In the genomic region with DNA sequence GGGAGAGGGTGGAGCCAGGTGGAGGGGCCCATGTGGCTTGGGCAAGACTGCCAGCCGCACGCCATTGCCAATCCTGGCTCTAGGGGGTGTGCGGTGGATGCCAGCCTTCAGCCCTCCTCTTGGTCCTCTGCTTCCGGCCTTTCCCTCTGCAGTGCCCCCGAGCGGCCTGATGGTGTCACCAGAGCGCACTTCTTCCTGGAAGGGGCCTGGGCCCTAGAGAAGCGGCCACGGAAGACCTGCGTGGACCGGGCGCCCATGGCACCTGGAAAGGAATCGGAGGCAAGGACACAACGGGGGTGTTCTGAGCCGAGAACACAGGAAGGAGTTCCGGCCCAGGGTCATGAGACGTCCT, we compare ENCODE assay signal across 1 cellular context.
A peak's percentile ranks its signal among the peaks of the same experiment; 100 is the strongest.
TF ChIP-seq lines count a peak whose summit lies in the region.

No MANE protein-coding gene starts in this region.

TF ChIP-seq in HepG2, 621 proteins besides CTCF, POLR2A, EP300 and RAD21 (continued from another document and continues in another):
- TF ChIP-seq, protein P1, sequence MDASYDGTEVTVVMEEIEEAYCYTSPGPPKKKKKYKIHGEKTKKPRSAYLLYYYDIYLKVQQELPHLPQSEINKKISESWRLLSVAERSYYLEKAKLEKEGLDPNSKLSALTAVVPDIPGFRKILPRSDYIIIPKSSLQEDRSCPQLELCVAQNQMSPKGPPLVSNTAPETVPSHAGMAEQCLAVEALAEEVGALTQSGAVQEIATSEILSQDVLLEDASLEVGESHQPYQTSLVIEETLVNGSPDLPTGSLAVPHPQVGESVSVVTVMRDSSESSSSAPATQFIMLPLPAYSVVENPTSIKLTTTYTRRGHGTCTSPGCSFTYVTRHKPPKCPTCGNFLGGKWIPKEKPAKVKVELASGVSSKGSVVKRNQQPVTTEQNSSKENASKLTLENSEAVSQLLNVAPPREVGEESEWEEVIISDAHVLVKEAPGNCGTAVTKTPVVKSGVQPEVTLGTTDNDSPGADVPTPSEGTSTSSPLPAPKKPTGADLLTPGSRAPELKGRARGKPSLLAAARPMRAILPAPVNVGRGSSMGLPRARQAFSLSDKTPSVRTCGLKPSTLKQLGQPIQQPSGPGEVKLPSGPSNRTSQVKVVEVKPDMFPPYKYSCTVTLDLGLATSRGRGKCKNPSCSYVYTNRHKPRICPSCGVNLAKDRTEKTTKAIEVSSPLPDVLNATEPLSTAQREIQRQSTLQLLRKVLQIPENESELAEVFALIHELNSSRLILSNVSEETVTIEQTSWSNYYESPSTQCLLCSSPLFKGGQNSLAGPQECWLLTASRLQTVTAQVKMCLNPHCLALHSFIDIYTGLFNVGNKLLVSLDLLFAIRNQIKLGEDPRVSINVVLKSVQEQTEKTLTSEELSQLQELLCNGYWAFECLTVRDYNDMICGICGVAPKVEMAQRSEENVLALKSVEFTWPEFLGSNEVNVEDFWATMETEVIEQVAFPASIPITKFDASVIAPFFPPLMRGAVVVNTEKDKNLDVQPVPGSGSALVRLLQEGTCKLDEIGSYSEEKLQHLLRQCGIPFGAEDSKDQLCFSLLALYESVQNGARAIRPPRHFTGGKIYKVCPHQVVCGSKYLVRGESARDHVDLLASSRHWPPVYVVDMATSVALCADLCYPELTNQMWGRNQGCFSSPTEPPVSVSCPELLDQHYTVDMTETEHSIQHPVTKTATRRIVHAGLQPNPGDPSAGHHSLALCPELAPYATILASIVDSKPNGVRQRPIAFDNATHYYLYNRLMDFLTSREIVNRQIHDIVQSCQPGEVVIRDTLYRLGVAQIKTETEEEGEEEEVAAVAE (CRISPR knock-in tag; IDR thresholded peaks at IDR 0.05; ENCODE audit: borderline replicate concordance), result peak; percentile 60; the same call in 1 of the 2 replicates
- 0 out of 2 replicates have a peak, but pooled peaks have one; percentile 29 for TF ChIP-seq HDAC2 (CRISPR knock-in tag; IDR thresholded peaks at IDR 0.05)
- TF ChIP-seq RXRA (CRISPR knock-in tag; IDR thresholded peaks at IDR 0.05), result peak; percentile 73; the same call in 1 of the 2 replicates
- TF ChIP-seq, protein P2, sequence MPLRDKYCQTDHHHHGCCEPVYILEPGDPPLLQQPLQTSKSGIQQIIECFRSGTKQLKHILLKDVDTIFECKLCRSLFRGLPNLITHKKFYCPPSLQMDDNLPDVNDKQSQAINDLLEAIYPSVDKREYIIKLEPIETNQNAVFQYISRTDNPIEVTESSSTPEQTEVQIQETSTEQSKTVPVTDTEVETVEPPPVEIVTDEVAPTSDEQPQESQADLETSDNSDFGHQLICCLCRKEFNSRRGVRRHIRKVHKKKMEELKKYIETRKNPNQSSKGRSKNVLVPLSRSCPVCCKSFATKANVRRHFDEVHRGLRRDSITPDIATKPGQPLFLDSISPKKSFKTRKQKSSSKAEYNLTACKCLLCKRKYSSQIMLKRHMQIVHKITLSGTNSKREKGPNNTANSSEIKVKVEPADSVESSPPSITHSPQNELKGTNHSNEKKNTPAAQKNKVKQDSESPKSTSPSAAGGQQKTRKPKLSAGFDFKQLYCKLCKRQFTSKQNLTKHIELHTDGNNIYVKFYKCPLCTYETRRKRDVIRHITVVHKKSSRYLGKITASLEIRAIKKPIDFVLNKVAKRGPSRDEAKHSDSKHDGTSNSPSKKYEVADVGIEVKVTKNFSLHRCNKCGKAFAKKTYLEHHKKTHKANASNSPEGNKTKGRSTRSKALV (CRISPR knock-in tag; IDR thresholded peaks at IDR 0.05), result no peak
- TF ChIP-seq HOXA3 (CRISPR knock-in tag; IDR thresholded peaks at IDR 0.05), result peak; percentile 13; the same call in 1 of the 2 replicates
- TF ChIP-seq FOXA3 (CRISPR knock-in tag; IDR thresholded peaks at IDR 0.05), result peak; percentile 34
- 0 out of 2 replicates have a peak, but pooled peaks have one; percentile 66 for TF ChIP-seq KDM3A (CRISPR knock-in tag; IDR thresholded peaks at IDR 0.05; ENCODE audit: low read depth)
- no peak for TF ChIP-seq GZF1 (CRISPR knock-in tag; IDR thresholded peaks at IDR 0.05)
- TF ChIP-seq, protein P3, sequence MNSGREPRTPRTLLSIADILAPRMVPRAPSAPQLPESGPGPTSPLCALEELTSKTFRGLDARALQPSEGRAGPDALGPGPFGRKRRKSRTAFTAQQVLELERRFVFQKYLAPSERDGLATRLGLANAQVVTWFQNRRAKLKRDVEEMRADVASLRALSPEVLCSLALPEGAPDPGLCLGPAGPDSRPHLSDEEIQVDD (CRISPR knock-in tag; IDR thresholded peaks at IDR 0.05; ENCODE audit: borderline replicate concordance), result peak; percentile 35; the same call in 1 of the 2 replicates
- no peak; the same call in 1 of the 2 replicates for TF ChIP-seq FOSL2 (CRISPR knock-in tag; IDR thresholded peaks at IDR 0.05)
- TF ChIP-seq ZNF383 (CRISPR knock-in tag; IDR thresholded peaks at IDR 0.05; ENCODE audit: borderline replicate concordance), result peak; percentile 58; the same call in 1 of the 2 replicates
- TF ChIP-seq, protein P4, sequence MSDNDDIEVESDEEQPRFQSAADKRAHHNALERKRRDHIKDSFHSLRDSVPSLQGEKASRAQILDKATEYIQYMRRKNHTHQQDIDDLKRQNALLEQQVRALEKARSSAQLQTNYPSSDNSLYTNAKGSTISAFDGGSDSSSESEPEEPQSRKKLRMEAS (IDR thresholded peaks at IDR 0.05), result 0 out of 2 replicates have a peak, but pooled peaks have one; percentile 24
- TF ChIP-seq, protein P5, sequence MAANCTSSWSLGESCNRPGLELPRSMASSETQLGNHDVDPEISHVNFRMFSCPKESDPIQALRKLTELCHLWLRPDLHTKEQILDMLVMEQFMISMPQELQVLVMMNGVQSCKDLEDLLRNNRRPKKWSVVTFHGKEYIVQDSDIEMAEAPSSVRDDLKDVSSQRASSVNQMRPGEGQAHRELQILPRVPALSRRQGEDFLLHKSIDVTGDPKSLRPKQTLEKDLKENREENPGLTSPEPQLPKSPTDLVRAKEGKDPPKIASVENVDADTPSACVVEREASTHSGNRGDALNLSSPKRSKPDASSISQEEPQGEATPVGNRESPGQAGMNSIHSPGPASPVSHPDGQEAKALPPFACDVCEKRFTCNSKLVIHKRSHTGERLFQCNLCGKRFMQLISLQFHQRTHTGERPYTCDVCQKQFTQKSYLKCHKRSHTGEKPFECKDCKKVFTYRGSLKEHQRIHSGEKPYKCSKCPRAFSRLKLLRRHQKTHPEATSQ (CRISPR knock-in tag; IDR thresholded peaks at IDR 0.05; ENCODE audit: borderline replicate concordance), result 0 out of 2 replicates have a peak, but pooled peaks have one; percentile 35
- TF ChIP-seq HDAC1 (CRISPR knock-in tag; IDR thresholded peaks at IDR 0.05), result peak; percentile 32; the same call in 1 of the 2 replicates
- TF ChIP-seq, protein P6, sequence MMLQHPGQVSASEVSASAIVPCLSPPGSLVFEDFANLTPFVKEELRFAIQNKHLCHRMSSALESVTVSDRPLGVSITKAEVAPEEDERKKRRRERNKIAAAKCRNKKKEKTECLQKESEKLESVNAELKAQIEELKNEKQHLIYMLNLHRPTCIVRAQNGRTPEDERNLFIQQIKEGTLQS (CRISPR knock-in tag; IDR thresholded peaks at IDR 0.05), result no peak
- peak; percentile 53; the same call in 1 of the 2 replicates for TF ChIP-seq ZNF331 (CRISPR knock-in tag; IDR thresholded peaks at IDR 0.05)
- 0 out of 2 replicates have a peak, but pooled peaks have one; percentile 40 for TF ChIP-seq DNMT1 (CRISPR knock-in tag; IDR thresholded peaks at IDR 0.05)
- TF ChIP-seq ZNF407 (CRISPR knock-in tag; IDR thresholded peaks at IDR 0.05; ENCODE audit: not compliant biosample characterization), result peak; percentile 25
- TF ChIP-seq PATZ1 (CRISPR knock-in tag; IDR thresholded peaks at IDR 0.05), result peak; percentile 40; the same call in 1 of the 2 replicates
- TF ChIP-seq ZNF572 (CRISPR knock-in tag; IDR thresholded peaks at IDR 0.05), result peak; percentile 55; the same call in 1 of the 2 replicates
- TF ChIP-seq, protein P7, sequence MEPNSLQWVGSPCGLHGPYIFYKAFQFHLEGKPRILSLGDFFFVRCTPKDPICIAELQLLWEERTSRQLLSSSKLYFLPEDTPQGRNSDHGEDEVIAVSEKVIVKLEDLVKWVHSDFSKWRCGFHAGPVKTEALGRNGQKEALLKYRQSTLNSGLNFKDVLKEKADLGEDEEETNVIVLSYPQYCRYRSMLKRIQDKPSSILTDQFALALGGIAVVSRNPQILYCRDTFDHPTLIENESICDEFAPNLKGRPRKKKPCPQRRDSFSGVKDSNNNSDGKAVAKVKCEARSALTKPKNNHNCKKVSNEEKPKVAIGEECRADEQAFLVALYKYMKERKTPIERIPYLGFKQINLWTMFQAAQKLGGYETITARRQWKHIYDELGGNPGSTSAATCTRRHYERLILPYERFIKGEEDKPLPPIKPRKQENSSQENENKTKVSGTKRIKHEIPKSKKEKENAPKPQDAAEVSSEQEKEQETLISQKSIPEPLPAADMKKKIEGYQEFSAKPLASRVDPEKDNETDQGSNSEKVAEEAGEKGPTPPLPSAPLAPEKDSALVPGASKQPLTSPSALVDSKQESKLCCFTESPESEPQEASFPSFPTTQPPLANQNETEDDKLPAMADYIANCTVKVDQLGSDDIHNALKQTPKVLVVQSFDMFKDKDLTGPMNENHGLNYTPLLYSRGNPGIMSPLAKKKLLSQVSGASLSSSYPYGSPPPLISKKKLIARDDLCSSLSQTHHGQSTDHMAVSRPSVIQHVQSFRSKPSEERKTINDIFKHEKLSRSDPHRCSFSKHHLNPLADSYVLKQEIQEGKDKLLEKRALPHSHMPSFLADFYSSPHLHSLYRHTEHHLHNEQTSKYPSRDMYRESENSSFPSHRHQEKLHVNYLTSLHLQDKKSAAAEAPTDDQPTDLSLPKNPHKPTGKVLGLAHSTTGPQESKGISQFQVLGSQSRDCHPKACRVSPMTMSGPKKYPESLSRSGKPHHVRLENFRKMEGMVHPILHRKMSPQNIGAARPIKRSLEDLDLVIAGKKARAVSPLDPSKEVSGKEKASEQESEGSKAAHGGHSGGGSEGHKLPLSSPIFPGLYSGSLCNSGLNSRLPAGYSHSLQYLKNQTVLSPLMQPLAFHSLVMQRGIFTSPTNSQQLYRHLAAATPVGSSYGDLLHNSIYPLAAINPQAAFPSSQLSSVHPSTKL (CRISPR knock-in tag; IDR thresholded peaks at IDR 0.05), result peak; percentile 69
- peak; percentile 60; the same call in 1 of the 2 replicates for TF ChIP-seq CBFB (CRISPR knock-in tag; IDR thresholded peaks at IDR 0.05)
